ENCODE assay signal across 36 cellular contexts in the genomic region with DNA sequence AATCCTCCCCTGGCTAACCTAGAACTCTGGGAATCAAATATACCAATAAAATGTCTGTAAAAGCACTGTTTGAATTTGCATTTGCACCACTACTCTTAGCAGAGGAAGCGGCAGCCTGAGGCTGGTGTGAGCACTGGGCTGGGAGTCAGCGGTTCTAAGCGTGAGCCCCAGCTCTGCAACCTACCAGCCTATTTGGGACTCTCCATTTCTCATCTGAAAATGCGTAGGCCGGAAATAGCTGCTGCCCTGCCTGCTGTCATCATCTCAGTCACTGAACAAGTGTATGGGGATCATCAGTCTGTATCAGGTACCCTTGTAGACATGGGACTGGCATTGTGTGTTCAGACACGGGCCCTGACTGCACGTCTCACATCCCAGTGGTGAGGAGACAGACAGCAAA.
"Had no signal": no experiment of that assay in that cellular context is flagged by ENCODE, and none has a peak within 500 bp of the region (broad histone marks: within the 10 kb centered on the region; RNA-seq: fewer than 3 reads in every experiment).

No MANE protein-coding gene starts in this region.

- H3K4me3 ChIP-seq: PC-9 had no signal

- FAIRE-seq: RCC 7860 had no signal

- DNase-seq: activated B cell treated with CpG ODN at 0.5 μM for 24 hours; activated CD4-positive, alpha-beta memory T cell treated with anti-CD3 and anti-CD28 coated beads for 36 hours; activated CD4-positive, alpha-beta T cell treated with anti-CD3 and anti-CD28 coated beads for 4 hours; activated CD4-positive, alpha-beta T cell treated with anti-CD3 and anti-CD28 coated beads, Interleukin-2, amount 50 U/mL, for 1 hour; activated CD4-positive, CD25-positive, alpha-beta regulatory T cell treated with anti-CD3 and anti-CD28 coated beads, Interleukin-2, amount 50 U/mL, for 72 hours; activated CD8-positive, alpha-beta memory T cell treated with anti-CD3 and anti-CD28 coated beads, Interleukin-2, amount 10 ng/mL, durations not matched to agents 7 days and 5 days; activated effector memory CD4-positive, alpha-beta T cell treated with anti-CD3 and anti-CD28 coated beads, Interleukin-2, amount 50 U/mL, for 16 hours; activated naive CD4-positive, alpha-beta T cell; activated naive CD4-positive, alpha-beta T cell treated with anti-CD3 and anti-CD28 coated beads, Interleukin-2, amount 50 U/mL, for 16 hours; activated naive CD8-positive, alpha-beta T cell treated with anti-CD3 and anti-CD28 coated beads for 36 hours; activated T-cell treated with anti-CD3 and anti-CD28 coated beads, Interleukin-2, amount 50 U/mL, for 1 hour; activated T-cell treated with anti-CD3 and anti-CD28 coated beads, Interleukin-2, amount 50 U/mL, for 72 hours; amniotic stem cell; aorta; brain microvascular endothelial cell; Karpas-422; KBM-7; NCI-H1048; NCI-H1105 treated with DMSO at 0.1 percent for 48 hours; NCI-H1436; NCI-H1694; NCI-H2029; NCI-H2107; NCI-H2171; NCI-H510A; NCI-H526; NCI-H748 treated with DMSO at 0.1 percent for 48 hours; PC-9; Right ventricle myocardium superior; SW 1271; T-helper 1 cell; T-helper 2 cell; T-helper 9 cell had no signal

- H3K27ac ChIP-seq: brain microvascular endothelial cell, PC-9, RWPE1 had no signal

- H3K36me3 ChIP-seq: brain microvascular endothelial cell had no signal

- ATAC-seq: activated CD8-positive, alpha-beta memory T cell treated with anti-CD3 and anti-CD28 coated beads, Interleukin-2, amount 10 ng/mL, durations not matched to agents 7 days and 5 days; activated T-cell treated with anti-CD3 and anti-CD28 coated beads, Interleukin-2, amount 50 U/mL, for 72 hours; activated T-helper 17 cell treated with anti-CD3 and anti-CD28 coated beads, Interleukin-2, amount 50 U/mL, for 72 hours had no signal

- H3K27me3 ChIP-seq: brain microvascular endothelial cell had no signal
